8 cellular contexts compared by ENCODE assay signal in the genomic region with DNA sequence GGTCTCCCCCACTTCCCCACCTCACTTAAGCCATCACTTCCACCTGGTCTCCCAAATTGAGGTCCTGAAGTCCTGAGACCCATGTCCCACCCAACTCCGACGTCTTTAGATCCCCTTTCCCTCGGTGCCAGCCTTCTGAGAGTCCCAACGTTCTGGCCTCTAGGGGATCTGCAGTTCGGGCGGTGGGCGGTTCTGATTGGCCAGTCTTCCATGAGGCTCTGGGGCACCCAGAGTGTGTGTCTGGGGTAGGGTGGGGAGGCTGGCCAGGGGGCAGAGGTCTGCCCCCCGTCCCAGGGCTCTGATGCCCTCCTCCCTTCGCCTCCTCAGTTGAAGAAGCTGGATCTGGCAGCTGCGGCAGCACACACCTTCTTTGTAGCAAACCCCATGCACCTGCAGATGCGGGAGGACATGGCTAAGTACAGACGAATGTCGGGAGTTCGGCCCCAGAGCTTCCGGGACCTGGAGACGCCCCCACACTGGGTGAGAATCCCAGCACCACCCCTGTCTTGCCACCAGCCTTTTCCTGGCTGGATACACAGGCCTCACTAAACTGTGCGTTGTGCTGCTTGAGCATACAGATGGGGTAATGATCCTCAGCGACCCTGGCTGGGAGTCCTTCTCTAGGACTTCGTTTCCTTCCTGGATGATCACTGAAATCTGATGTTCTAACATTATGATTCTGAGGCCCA. TPM values are rescaled to one million over a fixed set of nuclear protein-coding genes. Genes with fewer than 3 reads are reported as not detected.
DNase-seq lines count a peak whose midpoint lies in the region; ATAC-seq and TF ChIP-seq lines count a peak whose summit lies in the region.

No MANE protein-coding gene starts in this region.

- H3K36me3 ChIP-seq in OCI-LY7 (ENCODE audit: insufficient read depth, low read length), result no peaks in the 10 kb centered on the region
- H3K36me3 ChIP-seq in neural progenitor cell, result peaks cover 6% of the 10 kb centered on the region

- H4K20me1 ChIP-seq in OCI-LY7 (ENCODE audit: insufficient read depth, low read length) (no peaks in the 10 kb centered on the region), neural progenitor cell (ENCODE audit: low read depth) (peaks cover 30% of the 10 kb centered on the region)

- peaks cover 25% of the 10 kb centered on the region for H3K27me3 Mint-ChIP-seq in endothelial cell (ENCODE audit: unreplicated experiment)
- H3K27me3 Mint-ChIP-seq in neural progenitor cell (ENCODE audit: insufficient read depth, low read depth), result peaks cover 12% of the 10 kb centered on the region

- peaks cover 28% of the 10 kb centered on the region for H3K4me1 Mint-ChIP-seq in endothelial cell (ENCODE audit: unreplicated experiment)
- H3K4me1 Mint-ChIP-seq in neural progenitor cell, result peaks cover 40% of the 10 kb centered on the region

- H3K4me1 ChIP-seq in OCI-LY7 (ENCODE audit: insufficient read depth, low read length, poor library complexity, severe bottlenecking), result peaks cover 26% of the 10 kb centered on the region
- H3K4me1 ChIP-seq in neural progenitor cell, result peaks cover 14% of the 10 kb centered on the region

- peaks cover 21% of the 10 kb centered on the region for H3K36me3 Mint-ChIP-seq in endothelial cell (ENCODE audit: low read depth, unreplicated experiment)
- peaks cover 24% of the 10 kb centered on the region for H3K36me3 Mint-ChIP-seq in neural progenitor cell

- peak overlapping the region; percentile 73 for H3K9ac ChIP-seq in neural progenitor cell

- H3K4me2 ChIP-seq in OCI-LY7 (ENCODE audit: low read length), result peak overlapping the region; percentile 79
- peak overlapping the region; percentile 89 for H3K4me2 ChIP-seq in neural progenitor cell

- no peaks in the 10 kb centered on the region for H3K9me2 ChIP-seq in OCI-LY7 (ENCODE audit: insufficient read depth, low read length)

- peak overlapping the region; percentile 78; the same call in 1 of the 2 replicates for H2AFZ ChIP-seq in OCI-LY7 (ENCODE audit: low read length)
- no peak overlapping the region for H2AFZ ChIP-seq in neural progenitor cell (replicated peaks)

- H3K9me3 Mint-ChIP-seq in endothelial cell (ENCODE audit: unreplicated experiment) (no peaks in the 10 kb centered on the region), neural progenitor cell (no peaks in the 10 kb centered on the region)

- TF ChIP-seq CTCF in OCI-LY7 (conservative IDR thresholded peaks at IDR 0.05; ENCODE audit: low read length), result peak; percentile 36; the same call in 1 of the 2 replicates
- TF ChIP-seq CTCF in endothelial cell (IDR thresholded peaks at IDR 0.05; ENCODE audit: unreplicated experiment), result no peak
- TF ChIP-seq CTCF in neural progenitor cell (IDR thresholded peaks at IDR 0.05), result peak; percentile 41

- H3K27ac ChIP-seq in OCI-LY7 (ENCODE audit: low read depth, low read length, poor library complexity, severe bottlenecking) (no peak overlapping the region), neural progenitor cell (no peak overlapping the region)

- no peaks in the 10 kb centered on the region for H3K79me2 ChIP-seq in OCI-LY7 (ENCODE audit: insufficient read depth, low read depth, low read length)
- peaks cover 36% of the 10 kb centered on the region for H3K79me2 ChIP-seq in neural progenitor cell (ENCODE audit: low read depth)

- H3K4me3 ChIP-seq in OCI-LY7 (ENCODE audit: low read depth, low read length, poor library complexity, severe bottlenecking), result peak overlapping the region; percentile 69
- H3K4me3 ChIP-seq in neural progenitor cell, result peak overlapping the region; percentile 88

- H3F3A ChIP-seq in neural progenitor cell (ENCODE audit: low read depth), result peaks cover 30% of the 10 kb centered on the region

- CTCF ChIA-PET in OCI-LY7 (lab: Charles Lee; ENCODE audit: unreplicated experiment), result interaction anchor here (0.5 to 1.3 kb wide), 5 partner anchors 9 to 185 kb away, joined by 3 to 8 read pairs (median 4); no protein-coding TSS in a partner anchor

- BruUV-seq in OCI-LY7 (replicated peaks; lab: Mats Ljungman, UMichigan), result no TSS peak

- H3K9me3 ChIP-seq in OCI-LY7 (ENCODE audit: low read length) (no peaks in the 10 kb centered on the region), neural progenitor cell (ENCODE audit: low read depth) (no peaks in the 10 kb centered on the region)

- POLR2A ChIA-PET in OCI-LY7 (lab: Charles Lee), result interaction anchor here (0.6 to 1.2 kb wide), 4 partner anchors 10 to 133 kb away, joined by 3 to 5 read pairs (median 4); partner anchors contain the start of genes CDCA3 and MLF2

- H3K4me3 Mint-ChIP-seq in endothelial cell (ENCODE audit: unreplicated experiment) (peak overlapping the region; percentile 99), neural progenitor cell (peak overlapping the region; percentile 100)

- H3K27me3 ChIP-seq in neural progenitor cell, result no peaks in the 10 kb centered on the region

- DNase-seq in Daoy (ENCODE audit: low read depth) (peak; percentile 58), OCI-LY7 (ENCODE audit: low spot score) (peak; percentile 48), endothelial cell (ENCODE audit: low spot score) (no peak), neural progenitor cell (ENCODE audit: low spot score) (peak; percentile 65), NCI-H748 (lab: John Stamatoyannopoulos, UW; ENCODE audit: unreplicated experiment) (no peak), inferior parietal cortex (ENCODE audit: extremely low spot score) (no peak)

- intact Hi-C loops in OCI-LY7 (cut with micrococcal nuclease; ENCODE audit: unreplicated experiment), result loop anchor here (5.0 kb wide), 2 partner anchors 47 to 272 kb away; partner anchors contain the start of gene IFFO1

- H3K27ac Mint-ChIP-seq in endothelial cell (ENCODE audit: unreplicated experiment), result peak overlapping the region; percentile 82
- H3K27ac Mint-ChIP-seq in neural progenitor cell, result peak overlapping the region; percentile 98

- ATAC-seq in GM19324 (IDR thresholded peaks at IDR 0.05; ENCODE audit: low FRiP score, unreplicated experiment) (no peak), GM18870 (IDR thresholded peaks at IDR 0.05; ENCODE audit: unreplicated experiment) (no peak)

RNA-seq across cellular contexts. Expression of gene P3H3, which starts 1.5 kb away (rescaled TPM):
- total RNA-seq in Daoy (2014; rRNA removed; shearing (Covaris generic)), result 24.1 and 24.8 TPM in 2 replicates
- 0.54 and 1.0 TPM in 2 replicates for total RNA-seq in OCI-LY7 (2014; rRNA removed; shearing (Covaris generic))
- total RNA-seq in OCI-LY7 (2022) (0.50 and 0.93 TPM in 2 replicates), endothelial cell (ENCODE audit: unreplicated experiment) (48.8 TPM), neural progenitor cell (ENCODE audit: low replicate concordance) (14.1 and 52.6 TPM in 2 replicates)

RNA-seq across cellular contexts. Expression of gene GPR162, which starts 8.1 kb away (rescaled TPM):
- 0.74 and 0.92 TPM in 2 replicates for total RNA-seq in Daoy (2014; rRNA removed; shearing (Covaris generic))
- total RNA-seq in OCI-LY7 (2014; rRNA removed; shearing (Covaris generic)), result not detected in 2 replicates
- total RNA-seq in OCI-LY7 (2022), result not detected in 2 replicates
- 52.7 TPM for total RNA-seq in endothelial cell (ENCODE audit: unreplicated experiment)
- total RNA-seq in neural progenitor cell (ENCODE audit: low replicate concordance), result 10.0 and 27.6 TPM in 2 replicates

RNA-seq across cellular contexts. Expression of gene GNB3, which starts 11.0 kb away (rescaled TPM):
- 0.71 and 1.4 TPM in 2 replicates for total RNA-seq in Daoy (2014; rRNA removed; shearing (Covaris generic))
- total RNA-seq in OCI-LY7 (2014; rRNA removed; shearing (Covaris generic)), result 3.6 and 5.0 TPM in 2 replicates
- 20.4 and 23.7 TPM in 2 replicates for total RNA-seq in OCI-LY7 (2022)
- 9.0 TPM for total RNA-seq in endothelial cell (ENCODE audit: unreplicated experiment)
- 2.7 and 7.6 TPM in 2 replicates for total RNA-seq in neural progenitor cell (ENCODE audit: low replicate concordance)

RNA-seq across cellular contexts. Expression of gene CDCA3, which starts 21.4 kb away (rescaled TPM):
- 107 TPM in 2 replicates for total RNA-seq in Daoy (2014; rRNA removed; shearing (Covaris generic))
- total RNA-seq in OCI-LY7 (2014; rRNA removed; shearing (Covaris generic)), result 160 and 222 TPM in 2 replicates
- total RNA-seq in OCI-LY7 (2022), result 151 and 161 TPM in 2 replicates
- 6.2 TPM for total RNA-seq in endothelial cell (ENCODE audit: unreplicated experiment)
- total RNA-seq in neural progenitor cell (ENCODE audit: low replicate concordance), result 62.1 and 73.5 TPM in 2 replicates

RNA-seq across cellular contexts. Expression of gene USP5, which starts 22.3 kb away (rescaled TPM):
- 134 and 140 TPM in 2 replicates for total RNA-seq in Daoy (2014; rRNA removed; shearing (Covaris generic))
- total RNA-seq in OCI-LY7 (2014; rRNA removed; shearing (Covaris generic)), result 65.9 and 70.4 TPM in 2 replicates
- 112 and 129 TPM in 2 replicates for total RNA-seq in OCI-LY7 (2022)
- 119 TPM for total RNA-seq in endothelial cell (ENCODE audit: unreplicated experiment)
- total RNA-seq in neural progenitor cell (ENCODE audit: low replicate concordance), result 60.9 and 101 TPM in 2 replicates

Comparison
In these comparisons a context has a peak if more than half of its experiments do, and no peak if none do; other contexts are left out.
1. DNase-seq: peak in Daoy (single experiment), OCI-LY7 (single experiment) and neural progenitor cell (single experiment); none in endothelial cell (single experiment), NCI-H748 (single experiment) and inferior parietal cortex (single experiment).